2 cellular contexts compared by ENCODE assay signal in genomic region chr18:58975296-58975695, GRCh38.
TF ChIP-seq lines count a peak whose summit lies in the region.

No MANE protein-coding gene starts in this region.

TF ChIP-seq in HepG2, 621 proteins besides CTCF, POLR2A, EP300 and RAD21:
- TF ChIP-seq HMGA1 (CRISPR knock-in tag; conservative IDR thresholded peaks at IDR 0.05) (no peak), PHF20 (CRISPR knock-in tag; IDR thresholded peaks at IDR 0.05) (no peak)
TF ChIP-seq in HepG2: peak in this region for 0.

TF ChIP-seq in H1, 55 proteins besides CTCF, POLR2A, EP300 and RAD21:
- TF ChIP-seq E2F6 (IDR thresholded peaks at IDR 0.05) (no peak), SUZ12 (IDR thresholded peaks at IDR 0.05; ENCODE audit: low read length) (no peak), SRF (IDR thresholded peaks at IDR 0.05; ENCODE audit: low read depth, low read length) (no peak), SIRT6 (IDR thresholded peaks at IDR 0.05; ENCODE audit: low read length) (no peak), NANOG (IDR thresholded peaks at IDR 0.05; ENCODE audit: insufficient read depth, low read depth, low read length, poor library complexity, severe bottlenecking) (no peak), GTF2F1 (IDR thresholded peaks at IDR 0.05; ENCODE audit: borderline replicate concordance, low read depth, low read length) (no peak), POU5F1 (IDR thresholded peaks at IDR 0.05; ENCODE audit: low read depth, low read length) (no peak), TEAD4 (IDR thresholded peaks at IDR 0.05; ENCODE audit: low read depth, low read length) (no peak), TAF1 (IDR thresholded peaks at IDR 0.05; ENCODE audit: low read depth, low read length) (no peak), CREB1 (IDR thresholded peaks at IDR 0.05) (no peak), JUND (IDR thresholded peaks at IDR 0.05; ENCODE audit: low read length) (no peak), POLR2AphosphoS5 (IDR thresholded peaks at IDR 0.05; ENCODE audit: low read depth, low read length) (no peak), BACH1 (IDR thresholded peaks at IDR 0.05; ENCODE audit: low read length) (no peak)
TF ChIP-seq in H1: peak in this region for 0.
